In genomic region chr2:69020496-69020895, GRCh38 we compare ENCODE assay signal across 24 cellular contexts. TPM values are rescaled to one million over a fixed set of nuclear protein-coding genes. Genes with fewer than 3 reads are reported as not detected.
"Had no signal": no experiment of that assay in that cellular context is flagged by ENCODE, and none has a peak within 500 bp of the region (broad histone marks: within the 10 kb centered on the region; RNA-seq: fewer than 3 reads in every experiment).

No MANE protein-coding gene starts in this region.

- H3K4me3 Mint-ChIP-seq: activated CD4-positive, alpha-beta T cell treated with anti-CD3 and anti-CD28 coated beads, Interleukin-2, amount 10 ng/mL, durations not matched to agents 7 days and 5 days; naive B cell; neural progenitor cell had no signal

- H3K4me3 ChIP-seq: breast epithelium, gastrocnemius medialis, neural progenitor cell, psoas muscle, stomach, testis, upper lobe of right lung had no signal

- H3K9me3 Mint-ChIP-seq: activated CD4-positive, alpha-beta T cell treated with anti-CD3 and anti-CD28 coated beads, Interleukin-2, amount 10 ng/mL, durations not matched to agents 7 days and 5 days; naive B cell had no signal

- H3K27ac Mint-ChIP-seq: activated CD4-positive, alpha-beta T cell treated with anti-CD3 and anti-CD28 coated beads, Interleukin-2, amount 10 ng/mL, durations not matched to agents 7 days and 5 days; naive B cell; neural progenitor cell had no signal

- H2AFZ ChIP-seq: neural progenitor cell had no signal

- H3K36me3 Mint-ChIP-seq: naive B cell had no signal

- H3K36me3 ChIP-seq: breast epithelium, gastrocnemius medialis, neural progenitor cell, stomach, upper lobe of right lung had no signal

- H3K27ac ChIP-seq: breast epithelium, gastrocnemius medialis, neural progenitor cell, psoas muscle, stomach, testis, upper lobe of right lung had no signal

- H3K9me3 ChIP-seq: breast epithelium, gastrocnemius medialis, psoas muscle, stomach, testis, upper lobe of right lung had no signal

- ATAC-seq: gastrocnemius medialis, left ventricle myocardium superior, psoas muscle, right cardiac atrium, upper lobe of right lung had no signal

- H3K4me2 ChIP-seq: neural progenitor cell had no signal

- H3K27me3 ChIP-seq: breast epithelium, neural progenitor cell, testis, upper lobe of right lung had no signal

- H3K9ac ChIP-seq: neural progenitor cell had no signal

- DNase-seq: activated CD4-positive, alpha-beta T cell treated with anti-CD3 and anti-CD28 coated beads, Interleukin-2, amount 10 ng/mL, durations not matched to agents 7 days and 5 days; activated CD4-positive, CD25-positive, alpha-beta regulatory T cell; activated CD8-positive, alpha-beta memory T cell treated with anti-CD3 and anti-CD28 coated beads for 24 hours; activated CD8-positive, alpha-beta memory T cell treated with anti-CD3 and anti-CD28 coated beads, Interleukin-2, amount 50 U/mL, for 48 hours; activated effector memory CD4-positive, alpha-beta T cell treated with Interleukin-2 at 50 U/mL for 16 hours; activated naive CD4-positive, alpha-beta T cell treated with anti-CD3 and anti-CD28 coated beads, Interleukin-2, amount 50 U/mL, for 16 hours; activated T-cell treated with anti-CD3 and anti-CD28 coated beads, Interleukin-2, amount 50 U/mL, for 48 hours; aorta; cortex of kidney; gastrocnemius medialis; head of caudate nucleus; left ventricle myocardium superior; naive B cell; psoas muscle; right cardiac atrium; small intestine; stimulated activated CD4-positive, alpha-beta T cell treated with anti-CD3 and anti-CD28 coated beads, Interleukin-4, amount 100 ng/mL, for 1 hour; stomach; T-helper 9 cell; testis; upper lobe of right lung had no signal

- H3K4me1 Mint-ChIP-seq: activated CD4-positive, alpha-beta T cell treated with anti-CD3 and anti-CD28 coated beads, Interleukin-2, amount 10 ng/mL, durations not matched to agents 7 days and 5 days; naive B cell had no signal

- H3K4me1 ChIP-seq: neural progenitor cell, psoas muscle, upper lobe of right lung had no signal

RNA-seq across cellular contexts. Expression of gene GKN1, which starts 46.1 kb away (rescaled TPM):
- total RNA-seq: activated CD4-positive, alpha-beta T cell treated with anti-CD3 and anti-CD28 coated beads, Interleukin-2, amount 10 ng/mL, durations not matched to agents 7 days and 5 days; aorta; breast epithelium; gastrocnemius medialis; left ventricle myocardium superior; osteoblast; psoas muscle; right cardiac atrium; testis; upper lobe of right lung had no signal
- polyA plus RNA-seq: right cardiac atrium had no signal
